In the genomic region with DNA sequence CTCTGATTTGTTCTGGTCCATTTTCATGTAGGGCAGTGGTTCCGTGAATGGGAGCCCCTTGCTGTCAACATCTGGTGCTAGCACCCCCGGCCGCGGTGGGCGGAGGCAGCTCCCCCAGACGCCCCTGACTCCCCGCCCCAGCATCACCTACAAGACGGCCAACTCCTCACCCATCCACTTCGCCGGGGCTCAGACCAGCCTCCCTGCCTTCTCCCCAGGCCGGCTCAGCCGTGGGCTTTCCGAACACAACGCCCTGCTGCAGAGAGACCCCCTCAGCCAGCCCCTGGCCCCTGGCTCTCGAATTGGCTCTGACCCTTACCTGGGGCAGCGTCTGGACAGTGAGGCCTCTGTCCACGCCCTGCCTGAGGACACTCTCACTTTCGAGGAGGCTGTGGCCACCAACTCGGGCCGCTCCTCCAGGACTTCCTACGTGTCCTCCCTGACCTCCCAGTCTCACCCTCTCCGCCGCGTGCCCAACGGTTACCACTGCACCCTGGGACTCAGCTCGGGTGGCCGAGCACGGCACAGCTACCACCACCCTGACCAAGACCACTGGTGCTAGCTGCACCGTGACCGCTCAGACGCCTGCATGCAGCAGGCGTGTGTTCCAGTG, we compare ENCODE assay signal across 26 cellular contexts.
"Had no signal": no experiment of that assay in that cellular context is flagged by ENCODE, and none has a peak within 500 bp of the region (broad histone marks: within the 10 kb centered on the region; RNA-seq: fewer than 3 reads in every experiment).

No MANE protein-coding gene starts in this region.

- H3K9me3 Mint-ChIP-seq: dendritic cell treated with granulocyte-macrophage colony-stimulating factor and Interleukin-4, amounts not matched to agents 40 ng/mL and 50 ng/mL, for 4 days; naive B cell; natural killer cell treated with Interleukin-12 subunit alpha and Interleukin-12 subunit beta and Interleukin-15 and Interleukin-18, amount 100 ng/mL, for 72 hours; neural crest cell; stimulated activated effector memory CD8-positive, alpha-beta T cell treated with anti-CD3 and anti-CD28 coated beads, Interleukin-12 subunit alpha, Interleukin-12 subunit beta, amount 100 ng/mL, for 72 hours had no signal

- FAIRE-seq: endothelial cell of umbilical vein had no signal

- H3K4me1 Mint-ChIP-seq: neural crest cell had no signal

- H3K27me3 ChIP-seq: colonic mucosa, foreskin keratinocyte, hepatocyte, right atrium auricular region, thyroid gland had no signal

- H3K27me3 Mint-ChIP-seq: natural killer cell treated with Interleukin-12 subunit alpha and Interleukin-12 subunit beta and Interleukin-15 and Interleukin-18, amount 100 ng/mL, for 72 hours had no signal

- H3K4me2 ChIP-seq: hepatocyte, smooth muscle cell had no signal

- H3K4me3 ChIP-seq: colonic mucosa, esophagus muscularis mucosa, gastroesophageal sphincter, heart left ventricle, hepatocyte, left ventricle myocardium inferior, lower lobe of right lung, prostate gland, right atrium auricular region, smooth muscle cell, stomach, thyroid gland had no signal

- DNase-seq: colonic mucosa; effector memory CD4-positive, alpha-beta T cell; foreskin keratinocyte; left cardiac atrium; left ventricle myocardium inferior; lower lobe of right lung; naive B cell; stimulated activated CD4-positive, alpha-beta T cell treated with anti-CD3 and anti-CD28 coated beads, Interleukin-2, amount 100 ng/mL, for 24 hours; stimulated activated CD4-positive, alpha-beta T cell treated with anti-CD3 and anti-CD28 coated beads, Interleukin-4, amount 100 ng/mL, for 24 hours; stimulated activated naive CD4-positive, alpha-beta T cell treated with Interleukin-2 at 50 U/mL for 16 hours; stomach; thyroid gland; trophoblast cell had no signal

- H2AFZ ChIP-seq: hepatocyte had no signal

- H3K4me1 ChIP-seq: colonic mucosa, esophagus muscularis mucosa, foreskin keratinocyte, gastroesophageal sphincter, heart left ventricle, left ventricle myocardium inferior, lower lobe of right lung, prostate gland, right atrium auricular region, stomach, thyroid gland had no signal

- H3K4me3 Mint-ChIP-seq: dendritic cell treated with granulocyte-macrophage colony-stimulating factor and Interleukin-4, amounts not matched to agents 40 ng/mL and 50 ng/mL, for 4 days; natural killer cell treated with Interleukin-12 subunit alpha and Interleukin-12 subunit beta and Interleukin-15 and Interleukin-18, amount 100 ng/mL, for 72 hours; neural crest cell; stimulated activated effector memory CD8-positive, alpha-beta T cell treated with anti-CD3 and anti-CD28 coated beads, Interleukin-12 subunit alpha, Interleukin-12 subunit beta, amount 100 ng/mL, for 72 hours had no signal

- H3K79me2 ChIP-seq: hepatocyte had no signal

- H3K36me3 Mint-ChIP-seq: naive B cell; natural killer cell treated with Interleukin-12 subunit alpha and Interleukin-12 subunit beta and Interleukin-15 and Interleukin-18, amount 100 ng/mL, for 72 hours had no signal

- H3K27ac Mint-ChIP-seq: dendritic cell treated with granulocyte-macrophage colony-stimulating factor and Interleukin-4, amounts not matched to agents 40 ng/mL and 50 ng/mL, for 4 days; naive B cell; natural killer cell treated with Interleukin-12 subunit alpha and Interleukin-12 subunit beta and Interleukin-15 and Interleukin-18, amount 100 ng/mL, for 72 hours; stimulated activated effector memory CD8-positive, alpha-beta T cell treated with anti-CD3 and anti-CD28 coated beads, Interleukin-12 subunit alpha, Interleukin-12 subunit beta, amount 100 ng/mL, for 72 hours had no signal

- H3K27ac ChIP-seq: colonic mucosa, esophagus muscularis mucosa, foreskin keratinocyte, gastroesophageal sphincter, heart left ventricle, hepatocyte, left ventricle myocardium inferior, lower lobe of right lung, prostate gland, right atrium auricular region, stomach, thyroid gland had no signal

- H3K36me3 ChIP-seq: colonic mucosa, esophagus muscularis mucosa, gastroesophageal sphincter, heart left ventricle, left ventricle myocardium inferior, lower lobe of right lung, prostate gland, right atrium auricular region, stomach, thyroid gland had no signal

- H3K9me3 ChIP-seq: colonic mucosa, esophagus muscularis mucosa, gastroesophageal sphincter, heart left ventricle, left ventricle myocardium inferior, lower lobe of right lung, prostate gland, right atrium auricular region, stomach, thyroid gland had no signal

- ATAC-seq: foreskin keratinocyte; gastroesophageal sphincter; heart left ventricle; left cardiac atrium; natural killer cell treated with Interleukin-12 subunit alpha and Interleukin-12 subunit beta and Interleukin-15 and Interleukin-18, amount 100 ng/mL, for 72 hours; sciatic nerve; stimulated activated effector memory CD8-positive, alpha-beta T cell treated with anti-CD3 and anti-CD28 coated beads, Interleukin-12 subunit alpha, Interleukin-12 subunit beta, amount 100 ng/mL, for 72 hours had no signal
